1 cellular context compared by ENCODE assay signal in the genomic region with DNA sequence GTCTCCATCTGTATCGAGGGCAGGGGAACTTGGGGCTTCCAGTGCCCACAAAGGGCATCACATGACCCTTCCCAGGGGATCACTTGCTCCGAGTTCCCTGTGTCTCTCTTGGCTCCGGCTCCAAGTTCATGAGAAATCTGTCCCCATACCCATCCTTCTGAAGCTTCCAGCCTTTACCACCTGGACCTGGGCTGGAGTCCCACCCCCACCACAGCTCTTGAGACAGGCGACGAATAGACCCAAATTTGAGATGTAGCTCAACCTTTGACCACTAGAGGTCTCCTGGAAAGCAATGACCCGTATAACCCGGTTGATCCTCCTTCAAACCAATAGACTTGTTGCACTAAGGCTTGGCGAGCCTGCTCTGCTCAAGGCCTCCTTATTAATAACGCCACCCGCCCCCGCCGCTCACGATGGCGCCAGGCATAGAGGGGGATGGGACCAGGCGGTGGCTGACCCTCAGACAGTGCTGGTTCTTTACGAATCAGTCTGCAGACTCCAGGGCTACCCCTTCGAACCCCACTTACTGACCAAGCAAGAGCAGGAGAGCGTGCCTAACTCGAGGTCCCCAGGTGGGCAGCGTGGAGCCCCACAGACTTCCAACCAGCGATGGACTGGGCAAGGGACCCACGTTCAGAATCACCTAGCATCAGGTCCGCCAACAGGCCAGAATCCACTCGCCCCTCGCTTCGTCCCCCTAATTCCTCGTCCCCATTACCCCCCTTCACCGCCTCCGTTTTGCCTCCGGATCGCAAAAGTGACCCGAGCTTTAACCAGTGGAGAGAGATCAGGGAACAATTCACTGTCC.
A peak's percentile ranks its signal among the peaks of the same experiment; 100 is the strongest.
TF ChIP-seq lines count a peak whose summit lies in the region.

No MANE protein-coding gene starts in this region.

TF ChIP-seq in HepG2, 621 proteins besides CTCF, POLR2A, EP300 and RAD21 (continued from another document and continues in another):
- TF ChIP-seq, protein P1, sequence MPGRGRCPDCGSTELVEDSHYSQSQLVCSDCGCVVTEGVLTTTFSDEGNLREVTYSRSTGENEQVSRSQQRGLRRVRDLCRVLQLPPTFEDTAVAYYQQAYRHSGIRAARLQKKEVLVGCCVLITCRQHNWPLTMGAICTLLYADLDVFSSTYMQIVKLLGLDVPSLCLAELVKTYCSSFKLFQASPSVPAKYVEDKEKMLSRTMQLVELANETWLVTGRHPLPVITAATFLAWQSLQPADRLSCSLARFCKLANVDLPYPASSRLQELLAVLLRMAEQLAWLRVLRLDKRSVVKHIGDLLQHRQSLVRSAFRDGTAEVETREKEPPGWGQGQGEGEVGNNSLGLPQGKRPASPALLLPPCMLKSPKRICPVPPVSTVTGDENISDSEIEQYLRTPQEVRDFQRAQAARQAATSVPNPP (CRISPR knock-in tag; IDR thresholded peaks at IDR 0.05): no peak
- TF ChIP-seq IRX3 (CRISPR knock-in tag; IDR thresholded peaks at IDR 0.05; ENCODE audit: borderline replicate concordance, low read depth) (no peak), MTF2 (CRISPR knock-in tag; IDR thresholded peaks at IDR 0.05; ENCODE audit: borderline replicate concordance) (no peak), ATF7-NPFF (CRISPR knock-in tag; IDR thresholded peaks at IDR 0.05; ENCODE audit: low read depth) (no peak), RXRA (CRISPR knock-in tag; IDR thresholded peaks at IDR 0.05) (peak; percentile 23; the same call in 1 of the 2 replicates), MAFK (conservative IDR thresholded peaks at IDR 0.05 in 1 of 2, IDR thresholded peaks at IDR 0.05 in 1 of 2; ENCODE audit: low read length in 2 of 2) (no peak), ZIK1 (CRISPR knock-in tag; IDR thresholded peaks at IDR 0.05; ENCODE audit: borderline replicate concordance, low read depth) (no peak), ZNF496 (CRISPR knock-in tag; IDR thresholded peaks at IDR 0.05; ENCODE audit: insufficient replicate concordance) (no peak), CCDC6 (CRISPR knock-in tag; IDR thresholded peaks at IDR 0.05) (0 out of 2 replicates have a peak, but pooled peaks have one; percentile 27), ZNF101 (CRISPR knock-in tag; IDR thresholded peaks at IDR 0.05; ENCODE audit: borderline replicate concordance, low read depth) (no peak), GATAD2A (CRISPR knock-in tag; IDR thresholded peaks at IDR 0.05) (0 out of 2 replicates have a peak, but pooled peaks have one; percentile 16), ELF1 (CRISPR knock-in tag; IDR thresholded peaks at IDR 0.05) (no peak), ZNF749 (CRISPR knock-in tag; IDR thresholded peaks at IDR 0.05; ENCODE audit: borderline replicate concordance) (no peak), GFI1 (CRISPR knock-in tag; IDR thresholded peaks at IDR 0.05; ENCODE audit: borderline replicate concordance) (no peak), ZNF549 (CRISPR knock-in tag; IDR thresholded peaks at IDR 0.05) (no peak), PTBP1 (IDR thresholded peaks at IDR 0.05; ENCODE audit: low read depth, low read length, poor library complexity, severe bottlenecking) (no peak), NCOA5 (CRISPR knock-in tag; IDR thresholded peaks at IDR 0.05) (no peak), ZNF792 (CRISPR knock-in tag; IDR thresholded peaks at IDR 0.05) (no peak), KDM2A (CRISPR knock-in tag; IDR thresholded peaks at IDR 0.05; ENCODE audit: borderline replicate concordance, low read depth) (peak; percentile 42; the same call in 1 of the 2 replicates), MTF1 (CRISPR knock-in tag; IDR thresholded peaks at IDR 0.05) (no peak), JUN (CRISPR knock-in tag; IDR thresholded peaks at IDR 0.05) (no peak), GTF2F1 (IDR thresholded peaks at IDR 0.05; ENCODE audit: low read length) (no peak), NONO (IDR thresholded peaks at IDR 0.05) (no peak), NONO (CRISPR knock-in tag; conservative IDR thresholded peaks at IDR 0.05) (0 out of 2 replicates have a peak, but pooled peaks have one; percentile 20), NCOR1 (IDR thresholded peaks at IDR 0.05; ENCODE audit: borderline replicate concordance, low read length) (no peak), ATM (IDR thresholded peaks at IDR 0.05; ENCODE audit: borderline replicate concordance) (no peak)
- TF ChIP-seq, protein P2, sequence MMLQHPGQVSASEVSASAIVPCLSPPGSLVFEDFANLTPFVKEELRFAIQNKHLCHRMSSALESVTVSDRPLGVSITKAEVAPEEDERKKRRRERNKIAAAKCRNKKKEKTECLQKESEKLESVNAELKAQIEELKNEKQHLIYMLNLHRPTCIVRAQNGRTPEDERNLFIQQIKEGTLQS (CRISPR knock-in tag; IDR thresholded peaks at IDR 0.05): no peak
- TF ChIP-seq, protein P3, sequence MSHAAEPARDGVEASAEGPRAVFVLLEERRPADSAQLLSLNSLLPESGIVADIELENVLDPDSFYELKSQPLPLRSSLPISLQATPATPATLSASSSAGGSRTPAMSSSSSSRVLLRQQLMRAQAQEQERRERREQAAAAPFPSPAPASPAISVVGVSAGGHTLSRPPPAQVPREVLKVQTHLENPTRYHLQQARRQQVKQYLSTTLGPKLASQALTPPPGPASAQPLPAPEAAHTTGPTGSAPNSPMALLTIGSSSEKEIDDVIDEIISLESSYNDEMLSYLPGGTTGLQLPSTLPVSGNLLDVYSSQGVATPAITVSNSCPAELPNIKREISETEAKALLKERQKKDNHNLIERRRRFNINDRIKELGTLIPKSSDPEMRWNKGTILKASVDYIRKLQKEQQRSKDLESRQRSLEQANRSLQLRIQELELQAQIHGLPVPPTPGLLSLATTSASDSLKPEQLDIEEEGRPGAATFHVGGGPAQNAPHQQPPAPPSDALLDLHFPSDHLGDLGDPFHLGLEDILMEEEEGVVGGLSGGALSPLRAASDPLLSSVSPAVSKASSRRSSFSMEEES (CRISPR knock-in tag; IDR thresholded peaks at IDR 0.05): no peak
- TF ChIP-seq, protein P4, sequence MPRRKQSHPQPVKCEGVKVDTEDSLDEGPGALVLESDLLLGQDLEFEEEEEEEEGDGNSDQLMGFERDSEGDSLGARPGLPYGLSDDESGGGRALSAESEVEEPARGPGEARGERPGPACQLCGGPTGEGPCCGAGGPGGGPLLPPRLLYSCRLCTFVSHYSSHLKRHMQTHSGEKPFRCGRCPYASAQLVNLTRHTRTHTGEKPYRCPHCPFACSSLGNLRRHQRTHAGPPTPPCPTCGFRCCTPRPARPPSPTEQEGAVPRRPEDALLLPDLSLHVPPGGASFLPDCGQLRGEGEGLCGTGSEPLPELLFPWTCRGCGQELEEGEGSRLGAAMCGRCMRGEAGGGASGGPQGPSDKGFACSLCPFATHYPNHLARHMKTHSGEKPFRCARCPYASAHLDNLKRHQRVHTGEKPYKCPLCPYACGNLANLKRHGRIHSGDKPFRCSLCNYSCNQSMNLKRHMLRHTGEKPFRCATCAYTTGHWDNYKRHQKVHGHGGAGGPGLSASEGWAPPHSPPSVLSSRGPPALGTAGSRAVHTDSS (CRISPR knock-in tag; conservative IDR thresholded peaks at IDR 0.05): no peak
- TF ChIP-seq, protein P5, sequence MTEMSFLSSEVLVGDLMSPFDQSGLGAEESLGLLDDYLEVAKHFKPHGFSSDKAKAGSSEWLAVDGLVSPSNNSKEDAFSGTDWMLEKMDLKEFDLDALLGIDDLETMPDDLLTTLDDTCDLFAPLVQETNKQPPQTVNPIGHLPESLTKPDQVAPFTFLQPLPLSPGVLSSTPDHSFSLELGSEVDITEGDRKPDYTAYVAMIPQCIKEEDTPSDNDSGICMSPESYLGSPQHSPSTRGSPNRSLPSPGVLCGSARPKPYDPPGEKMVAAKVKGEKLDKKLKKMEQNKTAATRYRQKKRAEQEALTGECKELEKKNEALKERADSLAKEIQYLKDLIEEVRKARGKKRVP (CRISPR knock-in tag; IDR thresholded peaks at IDR 0.05): 0 out of 4 replicates have a peak, but pooled peaks of 1 of the 2 experiments have one; percentile 4
- TF ChIP-seq, protein P6, sequence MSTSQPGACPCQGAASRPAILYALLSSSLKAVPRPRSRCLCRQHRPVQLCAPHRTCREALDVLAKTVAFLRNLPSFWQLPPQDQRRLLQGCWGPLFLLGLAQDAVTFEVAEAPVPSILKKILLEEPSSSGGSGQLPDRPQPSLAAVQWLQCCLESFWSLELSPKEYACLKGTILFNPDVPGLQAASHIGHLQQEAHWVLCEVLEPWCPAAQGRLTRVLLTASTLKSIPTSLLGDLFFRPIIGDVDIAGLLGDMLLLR (CRISPR knock-in tag; IDR thresholded peaks at IDR 0.05): no peak
- TF ChIP-seq, protein P7, sequence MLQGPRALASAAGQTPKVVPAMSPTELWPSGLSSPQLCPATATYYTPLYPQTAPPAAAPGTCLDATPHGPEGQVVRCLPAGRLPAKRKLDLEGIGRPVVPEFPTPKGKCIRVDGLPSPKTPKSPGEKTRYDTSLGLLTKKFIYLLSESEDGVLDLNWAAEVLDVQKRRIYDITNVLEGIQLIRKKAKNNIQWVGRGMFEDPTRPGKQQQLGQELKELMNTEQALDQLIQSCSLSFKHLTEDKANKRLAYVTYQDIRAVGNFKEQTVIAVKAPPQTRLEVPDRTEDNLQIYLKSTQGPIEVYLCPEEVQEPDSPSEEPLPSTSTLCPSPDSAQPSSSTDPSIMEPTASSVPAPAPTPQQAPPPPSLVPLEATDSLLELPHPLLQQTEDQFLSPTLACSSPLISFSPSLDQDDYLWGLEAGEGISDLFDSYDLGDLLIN (CRISPR knock-in tag; IDR thresholded peaks at IDR 0.05; ENCODE audit: borderline replicate concordance): no peak
- TF ChIP-seq, protein P8, sequence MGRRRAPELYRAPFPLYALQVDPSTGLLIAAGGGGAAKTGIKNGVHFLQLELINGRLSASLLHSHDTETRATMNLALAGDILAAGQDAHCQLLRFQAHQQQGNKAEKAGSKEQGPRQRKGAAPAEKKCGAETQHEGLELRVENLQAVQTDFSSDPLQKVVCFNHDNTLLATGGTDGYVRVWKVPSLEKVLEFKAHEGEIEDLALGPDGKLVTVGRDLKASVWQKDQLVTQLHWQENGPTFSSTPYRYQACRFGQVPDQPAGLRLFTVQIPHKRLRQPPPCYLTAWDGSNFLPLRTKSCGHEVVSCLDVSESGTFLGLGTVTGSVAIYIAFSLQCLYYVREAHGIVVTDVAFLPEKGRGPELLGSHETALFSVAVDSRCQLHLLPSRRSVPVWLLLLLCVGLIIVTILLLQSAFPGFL (CRISPR knock-in tag; IDR thresholded peaks at IDR 0.05): no peak
- TF ChIP-seq, protein P9, sequence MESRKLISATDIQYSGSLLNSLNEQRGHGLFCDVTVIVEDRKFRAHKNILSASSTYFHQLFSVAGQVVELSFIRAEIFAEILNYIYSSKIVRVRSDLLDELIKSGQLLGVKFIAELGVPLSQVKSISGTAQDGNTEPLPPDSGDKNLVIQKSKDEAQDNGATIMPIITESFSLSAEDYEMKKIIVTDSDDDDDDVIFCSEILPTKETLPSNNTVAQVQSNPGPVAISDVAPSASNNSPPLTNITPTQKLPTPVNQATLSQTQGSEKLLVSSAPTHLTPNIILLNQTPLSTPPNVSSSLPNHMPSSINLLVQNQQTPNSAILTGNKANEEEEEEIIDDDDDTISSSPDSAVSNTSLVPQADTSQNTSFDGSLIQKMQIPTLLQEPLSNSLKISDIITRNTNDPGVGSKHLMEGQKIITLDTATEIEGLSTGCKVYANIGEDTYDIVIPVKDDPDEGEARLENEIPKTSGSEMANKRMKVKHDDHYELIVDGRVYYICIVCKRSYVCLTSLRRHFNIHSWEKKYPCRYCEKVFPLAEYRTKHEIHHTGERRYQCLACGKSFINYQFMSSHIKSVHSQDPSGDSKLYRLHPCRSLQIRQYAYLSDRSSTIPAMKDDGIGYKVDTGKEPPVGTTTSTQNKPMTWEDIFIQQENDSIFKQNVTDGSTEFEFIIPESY (CRISPR knock-in tag; IDR thresholded peaks at IDR 0.05): no peak
- TF ChIP-seq, protein P10, sequence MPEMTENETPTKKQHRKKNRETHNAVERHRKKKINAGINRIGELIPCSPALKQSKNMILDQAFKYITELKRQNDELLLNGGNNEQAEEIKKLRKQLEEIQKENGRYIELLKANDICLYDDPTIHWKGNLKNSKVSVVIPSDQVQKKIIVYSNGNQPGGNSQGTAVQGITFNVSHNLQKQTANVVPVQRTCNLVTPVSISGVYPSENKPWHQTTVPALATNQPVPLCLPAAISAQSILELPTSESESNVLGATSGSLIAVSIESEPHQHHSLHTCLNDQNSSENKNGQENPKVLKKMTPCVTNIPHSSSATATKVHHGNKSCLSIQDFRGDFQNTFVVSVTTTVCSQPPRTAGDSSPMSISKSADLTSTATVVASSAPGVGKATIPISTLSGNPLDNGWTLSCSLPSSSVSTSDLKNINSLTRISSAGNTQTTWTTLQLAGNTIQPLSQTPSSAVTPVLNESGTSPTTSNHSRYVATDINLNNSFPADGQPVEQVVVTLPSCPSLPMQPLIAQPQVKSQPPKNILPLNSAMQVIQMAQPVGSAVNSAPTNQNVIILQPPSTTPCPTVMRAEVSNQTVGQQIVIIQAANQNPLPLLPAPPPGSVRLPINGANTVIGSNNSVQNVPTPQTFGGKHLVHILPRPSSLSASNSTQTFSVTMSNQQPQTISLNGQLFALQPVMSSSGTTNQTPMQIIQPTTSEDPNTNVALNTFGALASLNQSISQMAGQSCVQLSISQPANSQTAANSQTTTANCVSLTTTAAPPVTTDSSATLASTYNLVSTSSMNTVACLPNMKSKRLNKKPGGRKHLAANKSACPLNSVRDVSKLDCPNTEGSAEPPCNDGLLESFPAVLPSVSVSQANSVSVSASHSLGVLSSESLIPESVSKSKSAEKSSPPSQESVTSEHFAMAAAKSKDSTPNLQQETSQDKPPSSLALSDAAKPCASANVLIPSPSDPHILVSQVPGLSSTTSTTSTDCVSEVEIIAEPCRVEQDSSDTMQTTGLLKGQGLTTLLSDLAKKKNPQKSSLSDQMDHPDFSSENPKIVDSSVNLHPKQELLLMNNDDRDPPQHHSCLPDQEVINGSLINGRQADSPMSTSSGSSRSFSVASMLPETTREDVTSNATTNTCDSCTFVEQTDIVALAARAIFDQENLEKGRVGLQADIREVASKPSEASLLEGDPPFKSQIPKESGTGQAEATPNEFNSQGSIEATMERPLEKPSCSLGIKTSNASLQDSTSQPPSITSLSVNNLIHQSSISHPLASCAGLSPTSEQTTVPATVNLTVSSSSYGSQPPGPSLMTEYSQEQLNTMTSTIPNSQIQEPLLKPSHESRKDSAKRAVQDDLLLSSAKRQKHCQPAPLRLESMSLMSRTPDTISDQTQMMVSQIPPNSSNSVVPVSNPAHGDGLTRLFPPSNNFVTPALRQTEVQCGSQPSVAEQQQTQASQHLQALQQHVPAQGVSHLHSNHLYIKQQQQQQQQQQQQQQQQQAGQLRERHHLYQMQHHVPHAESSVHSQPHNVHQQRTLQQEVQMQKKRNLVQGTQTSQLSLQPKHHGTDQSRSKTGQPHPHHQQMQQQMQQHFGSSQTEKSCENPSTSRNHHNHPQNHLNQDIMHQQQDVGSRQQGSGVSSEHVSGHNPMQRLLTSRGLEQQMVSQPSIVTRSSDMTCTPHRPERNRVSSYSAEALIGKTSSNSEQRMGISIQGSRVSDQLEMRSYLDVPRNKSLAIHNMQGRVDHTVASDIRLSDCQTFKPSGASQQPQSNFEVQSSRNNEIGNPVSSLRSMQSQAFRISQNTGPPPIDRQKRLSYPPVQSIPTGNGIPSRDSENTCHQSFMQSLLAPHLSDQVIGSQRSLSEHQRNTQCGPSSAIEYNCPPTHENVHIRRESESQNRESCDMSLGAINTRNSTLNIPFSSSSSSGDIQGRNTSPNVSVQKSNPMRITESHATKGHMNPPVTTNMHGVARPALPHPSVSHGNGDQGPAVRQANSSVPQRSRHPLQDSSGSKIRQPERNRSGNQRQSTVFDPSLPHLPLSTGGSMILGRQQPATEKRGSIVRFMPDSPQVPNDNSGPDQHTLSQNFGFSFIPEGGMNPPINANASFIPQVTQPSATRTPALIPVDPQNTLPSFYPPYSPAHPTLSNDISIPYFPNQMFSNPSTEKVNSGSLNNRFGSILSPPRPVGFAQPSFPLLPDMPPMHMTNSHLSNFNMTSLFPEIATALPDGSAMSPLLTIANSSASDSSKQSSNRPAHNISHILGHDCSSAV (CRISPR knock-in tag; IDR thresholded peaks at IDR 0.05; ENCODE audit: borderline replicate concordance): no peak
